In the genomic region with DNA sequence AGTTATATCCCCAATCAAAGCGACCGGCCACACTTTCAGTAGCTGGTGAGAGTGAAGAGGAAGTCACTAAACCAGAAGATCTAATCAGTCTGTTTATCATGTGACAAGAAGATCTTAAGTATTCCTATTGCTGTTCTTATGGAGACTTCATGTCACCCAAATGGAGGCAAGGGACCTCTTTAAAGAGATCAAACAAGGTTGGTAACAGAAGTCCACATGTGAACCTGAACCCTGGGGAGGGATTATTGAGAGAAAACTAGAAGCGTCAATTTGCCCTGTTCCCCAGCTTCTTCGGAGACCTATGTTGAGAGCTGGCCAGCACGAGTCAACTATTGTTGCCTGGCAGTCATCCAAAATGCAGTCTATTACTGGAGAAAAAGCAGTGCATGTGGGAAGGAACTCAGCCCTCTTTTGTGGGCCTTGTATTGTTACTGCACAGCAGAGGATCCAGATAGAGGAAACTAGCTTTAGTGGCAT, we compare ENCODE assay signal across 7 cellular contexts.
A peak's percentile ranks its signal among the peaks of the same experiment; 100 is the strongest.
DNase-seq lines count a peak whose midpoint lies in the region; ATAC-seq, FAIRE-seq and TF ChIP-seq lines count a peak whose summit lies in the region.

No MANE protein-coding gene starts in this region.

- peaks cover 33 to 46% (median 35%) of the 10 kb centered on the region in 3 donors for H3K4me1 Mint-ChIP-seq in T-cell

- H3K4me3 Mint-ChIP-seq in T-cell, result peak overlapping the region; percentile 66 to 67 (median 67)

- TF ChIP-seq POLR2A in GM18505 (IDR thresholded peaks at IDR 0.05; ENCODE audit: borderline replicate concordance, extremely low read depth, insufficient read depth, insufficient read length), result no peak

- H3K27me3 Mint-ChIP-seq in T-cell, result no peaks in the 10 kb centered on the region

- peak in 16 of 34 experiments; percentile 2 to 36 (median 10) for DNase-seq in T-cell
- peak; percentile 38 for DNase-seq in globus pallidus (ENCODE audit: low spot score)
- DNase-seq in urothelium cell line (ENCODE audit: low spot score), result peak; percentile 22
- no peak for DNase-seq in HuH-7 (ENCODE audit: low spot score)
- DNase-seq in GM10248 (ENCODE audit: extremely low spot score), result no peak

- no peaks in the 10 kb centered on the region for H3K36me3 Mint-ChIP-seq in T-cell

- H3K9me3 Mint-ChIP-seq in T-cell, result no peaks in the 10 kb centered on the region

- H3K27ac Mint-ChIP-seq in T-cell, result peak overlapping the region; percentile 73 to 85

- POLR2A ChIA-PET in T-cell (lab: Charles Lee), result interaction anchor here in 1 of 2 donors (0.5 kb wide), 1 partner anchor 47 kb away, joined by 6 read pairs; no protein-coding TSS in a partner anchor
- POLR2A ChIA-PET in GM10248 (lab: Yijun Ruan, JAX), result no interaction called here

- CTCF ChIA-PET in T-cell (lab: Charles Lee), result interaction anchor here in 1 of 2 donors (0.9 to 1.2 kb wide), 2 partner anchors 17 to 57 kb away, joined by 3 read pairs; no protein-coding TSS in a partner anchor
- CTCF ChIA-PET in GM10248 (lab: Yijun Ruan, JAX), result interaction anchor here (1.1 kb wide), 1 partner anchor 9 kb away, joined by 5 read pairs; no protein-coding TSS in a partner anchor

- no peak for TF ChIP-seq CTCF in GM10248 (IDR thresholded peaks at IDR 0.05; ENCODE audit: control extremely low read depth, extremely low read depth, low read depth, missing control alignments)

- ATAC-seq in GM18505 (IDR thresholded peaks at IDR 0.05; ENCODE audit: unreplicated experiment) (peak; percentile 73), HG03108 (IDR thresholded peaks at IDR 0.05; ENCODE audit: unreplicated experiment) (peak; percentile 42), T-cell (replicated peaks in 1 of 4) (peak; percentile 59 to 73 (median 62))

- FAIRE-seq in urothelium cell line (lab: Jason Lieb, UNC), result no peak

Comparison
In these comparisons a context has a peak if more than half of its experiments do, and no peak if none do; other contexts are left out.
1. DNase-seq: peak in globus pallidus (single experiment) and urothelium cell line (single experiment); none in HuH-7 (single experiment) and GM10248 (single experiment).
2. Peak in every context shown above with its lines, with median percentiles within 50 percentile points of each other: ATAC-seq.